Comparison of ENCODE assay signal across 22 cellular contexts in genomic region chr9:69054989-69055388, GRCh38. TPM values are rescaled to one million over a fixed set of nuclear protein-coding genes. Genes with fewer than 3 reads are reported as not detected.
"Had no signal": no experiment of that assay in that cellular context is flagged by ENCODE, and none has a peak within 500 bp of the region (broad histone marks: within the 10 kb centered on the region; RNA-seq: fewer than 3 reads in every experiment).

No MANE protein-coding gene starts in this region.

- H3K9me3 ChIP-seq: neutrophil, ovary, testis had no signal

- DNase-seq: activated CD4-positive, alpha-beta memory T cell treated with anti-CD3 and anti-CD28 coated beads for 36 hours; activated CD4-positive, alpha-beta T cell treated with anti-CD3 and anti-CD28 coated beads for 48 hours; activated effector memory CD4-positive, alpha-beta T cell treated with Interleukin-2 at 50 U/mL for 16 hours; activated naive CD4-positive, alpha-beta T cell treated with anti-CD3 and anti-CD28 coated beads for 36 hours; activated naive CD8-positive, alpha-beta T cell treated with anti-CD3 and anti-CD28 coated beads, Interleukin-2, amount 50 U/mL, for 24 hours; activated T-cell treated with anti-CD3 and anti-CD28 coated beads, Interleukin-2, amount 50 U/mL, for 72 hours; aorta; effector CD8-positive, alpha-beta T cell; foreskin keratinocyte; immature natural killer cell; ovary; right cardiac atrium; stimulated activated CD4-positive, alpha-beta T cell treated with anti-CD3 and anti-CD28 coated beads, Interleukin-1b, Interleukin-23, amount 100 ng/mL, for 48 hours; T-helper 2 cell; testis had no signal

- H3K36me3 ChIP-seq: ovary had no signal

- H3K27me3 ChIP-seq: foreskin keratinocyte, neutrophil, ovary, testis had no signal

- H3K27ac ChIP-seq: foreskin keratinocyte, neutrophil, ovary, skin epidermis, testis had no signal

- H3K4me3 ChIP-seq: ovary, skin epidermis, testis had no signal

- H3K4me3 Mint-ChIP-seq: activated CD4-positive, alpha-beta memory T cell treated with anti-CD3 and anti-CD28 coated beads for 36 hours; activated naive CD4-positive, alpha-beta T cell treated with anti-CD3 and anti-CD28 coated beads for 36 hours; activated naive CD8-positive, alpha-beta T cell treated with anti-CD3 and anti-CD28 coated beads, Interleukin-2, amount 50 U/mL, for 24 hours; activated T-cell treated with anti-CD3 and anti-CD28 coated beads, Interleukin-2, amount 50 U/mL, for 72 hours; brain; immature natural killer cell; nephron; stimulated activated memory B cell treated with anti-CD40 and anti-IgM and Interleukin-4, amounts not matched to agents 10 μg/mL and 1 μg/mL and 100 μg/mL, for 72 hours; type B pancreatic cell had no signal

- H3K4me1 ChIP-seq: foreskin keratinocyte had no signal

- H3K27me3 Mint-ChIP-seq: activated CD4-positive, alpha-beta memory T cell treated with anti-CD3 and anti-CD28 coated beads for 36 hours; activated naive CD8-positive, alpha-beta T cell treated with anti-CD3 and anti-CD28 coated beads, Interleukin-2, amount 50 U/mL, for 24 hours; stimulated activated memory B cell treated with anti-CD40 and anti-IgM and Interleukin-4, amounts not matched to agents 10 μg/mL and 1 μg/mL and 100 μg/mL, for 72 hours; type B pancreatic cell had no signal

- H3K27ac Mint-ChIP-seq: activated CD4-positive, alpha-beta memory T cell treated with anti-CD3 and anti-CD28 coated beads for 36 hours; activated naive CD4-positive, alpha-beta T cell treated with anti-CD3 and anti-CD28 coated beads for 36 hours; activated naive CD8-positive, alpha-beta T cell treated with anti-CD3 and anti-CD28 coated beads, Interleukin-2, amount 50 U/mL, for 24 hours; activated T-cell treated with anti-CD3 and anti-CD28 coated beads, Interleukin-2, amount 50 U/mL, for 72 hours; immature natural killer cell; nephron; stimulated activated memory B cell treated with anti-CD40 and anti-IgM and Interleukin-4, amounts not matched to agents 10 μg/mL and 1 μg/mL and 100 μg/mL, for 72 hours had no signal

- ATAC-seq: activated naive CD8-positive, alpha-beta T cell treated with anti-CD3 and anti-CD28 coated beads, Interleukin-2, amount 50 U/mL, for 24 hours; stimulated activated memory B cell treated with anti-CD40 and anti-IgM and Interleukin-4, amounts not matched to agents 10 μg/mL and 1 μg/mL and 100 μg/mL, for 72 hours had no signal

- H3K9me3 Mint-ChIP-seq: activated CD4-positive, alpha-beta memory T cell treated with anti-CD3 and anti-CD28 coated beads for 36 hours; activated naive CD4-positive, alpha-beta T cell treated with anti-CD3 and anti-CD28 coated beads for 36 hours; activated naive CD8-positive, alpha-beta T cell treated with anti-CD3 and anti-CD28 coated beads, Interleukin-2, amount 50 U/mL, for 24 hours; activated T-cell treated with anti-CD3 and anti-CD28 coated beads, Interleukin-2, amount 50 U/mL, for 72 hours; brain; immature natural killer cell; nephron; stimulated activated memory B cell treated with anti-CD40 and anti-IgM and Interleukin-4, amounts not matched to agents 10 μg/mL and 1 μg/mL and 100 μg/mL, for 72 hours; type B pancreatic cell had no signal

- H3K4me1 Mint-ChIP-seq: brain; nephron; stimulated activated memory B cell treated with anti-CD40 and anti-IgM and Interleukin-4, amounts not matched to agents 10 μg/mL and 1 μg/mL and 100 μg/mL, for 72 hours had no signal

RNA-seq across cellular contexts. Expression of gene PRKACG, which starts 41.1 kb away (rescaled TPM):
- polyA plus RNA-seq: aorta, fibroblast of lung, foreskin keratinocyte, immature natural killer cell, ovary, right cardiac atrium had no signal
